8 cellular contexts compared by ENCODE assay signal in the genomic region with DNA sequence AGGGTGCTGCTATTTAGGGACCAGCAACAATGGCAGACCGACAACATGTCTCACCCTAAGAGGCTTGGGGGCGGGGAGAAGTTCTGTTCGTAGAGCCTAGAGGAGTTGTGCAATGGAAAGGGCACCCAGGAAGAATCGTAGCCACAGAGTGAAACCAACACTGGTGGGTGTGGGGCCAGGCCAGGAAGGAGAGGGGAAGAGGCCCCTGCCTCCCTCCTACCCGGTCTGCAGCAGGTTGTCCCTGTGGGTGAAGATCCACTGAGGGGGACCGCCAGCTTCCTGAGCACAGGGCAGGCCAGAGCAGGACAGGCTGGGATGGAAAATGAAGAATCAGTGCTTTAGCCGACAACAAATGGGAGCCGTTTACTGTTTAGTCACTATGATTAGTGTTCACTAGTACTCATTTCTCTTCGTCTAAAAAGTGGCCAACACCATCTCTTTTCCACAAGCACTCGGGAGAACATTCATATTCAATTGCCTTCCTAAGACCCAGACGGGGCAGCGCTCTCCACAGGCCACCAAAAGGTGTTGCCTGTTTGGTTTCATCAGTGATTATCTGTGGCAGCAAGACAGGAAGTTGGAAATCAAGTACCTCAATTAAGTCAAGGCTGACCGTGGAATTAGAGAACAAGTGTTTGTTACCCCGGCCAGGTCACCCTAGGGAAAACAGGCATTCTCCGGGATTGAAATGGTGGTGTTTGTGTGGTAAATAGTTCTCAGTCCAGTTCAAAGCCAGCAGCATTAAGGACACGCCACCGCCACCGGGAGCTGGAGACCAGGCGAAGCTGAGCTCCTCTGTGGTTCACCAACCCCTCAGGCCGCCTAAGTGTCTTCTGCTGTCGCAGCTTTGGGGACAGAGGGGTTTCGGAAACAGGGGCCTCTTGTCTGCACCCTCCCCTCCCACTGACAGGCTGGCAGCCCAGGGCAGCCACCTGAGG.
DNase-seq lines count a peak whose midpoint lies in the region; ATAC-seq and FAIRE-seq lines count a peak whose summit lies in the region.

No MANE protein-coding gene starts in this region.

- intact Hi-C loops in head of caudate nucleus (cut with DNase I) = no loop called here

- DNase-seq in GM18507 (ENCODE audit: extremely low spot score, insufficient read length, low read depth) (peak; percentile 17), NCI-H748 (lab: John Stamatoyannopoulos, UW; ENCODE audit: unreplicated experiment) (peak; percentile 60), activated T-helper 1 cell treated with Interleukin-2 at 50 U/mL for 16 hours (ENCODE audit: low read depth) (peak; percentile 12), head of caudate nucleus (peak in 33 of 42 donors; percentile 12 to 68 (median 37)), NCI-H1930 (lab: John Stamatoyannopoulos, UW) (no peak), GDM1 (lab: John Stamatoyannopoulos, UW) (no peak)

- peak overlapping the region; percentile 71 for H3K4me3 ChIP-seq in rectal smooth muscle tissue (ENCODE audit: low read length)

- peak; percentile 56 for FAIRE-seq in GM18507 (lab: Jason Lieb, UNC)

- no peaks in the 10 kb centered on the region for H3K36me3 ChIP-seq in rectal smooth muscle tissue (ENCODE audit: control insufficient read depth, insufficient read depth, low read length)

- no peak for ATAC-seq in HG03342 (IDR thresholded peaks at IDR 0.05; ENCODE audit: unreplicated experiment)

- peak overlapping the region; percentile 78 for H3K9ac ChIP-seq in rectal smooth muscle tissue (ENCODE audit: low read length)

- H3K27me3 ChIP-seq in rectal smooth muscle tissue (ENCODE audit: control insufficient read depth, insufficient read depth, low read length) = no peaks in the 10 kb centered on the region

- peaks cover under 1% of the 10 kb centered on the region for H3K4me1 ChIP-seq in rectal smooth muscle tissue (ENCODE audit: control insufficient read depth, insufficient read depth, low read length)

- peak overlapping the region; percentile 85 for H3K27ac ChIP-seq in rectal smooth muscle tissue (ENCODE audit: low read depth, low read length)

Comparison
In these comparisons a context has a peak if more than half of its experiments do, and no peak if none do; other contexts are left out.
1. DNase-seq: peak in GM18507 (single experiment), NCI-H748 (single experiment), activated T-helper 1 cell treated with Interleukin-2 at 50 U/mL for 16 hours (single experiment) and head of caudate nucleus (33 of 42); none in NCI-H1930 (0 of 2) and GDM1 (single experiment).